In the genomic region with DNA sequence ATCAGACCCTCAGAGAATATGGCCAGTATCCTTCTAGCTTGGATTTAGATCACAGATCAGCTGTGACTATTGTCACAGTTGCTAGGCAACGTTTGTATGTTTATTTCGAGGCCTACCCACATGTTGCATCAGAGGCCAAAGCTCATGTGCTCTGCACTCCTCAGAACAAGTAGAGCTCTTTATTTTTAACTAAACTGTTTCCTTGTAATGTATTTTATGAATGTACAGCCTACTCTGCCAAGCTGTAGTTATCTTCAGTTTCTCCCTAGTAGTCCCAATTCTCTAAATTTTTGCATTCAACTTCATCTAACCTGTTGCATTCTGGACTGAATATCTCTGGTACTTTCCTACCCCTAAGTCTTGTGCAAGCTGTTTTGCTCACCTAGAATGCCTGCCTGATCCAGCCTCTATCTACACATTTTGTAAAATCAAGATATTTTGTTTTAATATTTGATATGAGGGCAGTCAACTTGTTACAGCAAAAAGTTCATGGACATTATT, we compare ENCODE assay signal across 1 cellular context.
TF ChIP-seq lines count a peak whose summit lies in the region.

No MANE protein-coding gene starts in this region.

TF ChIP-seq in HEK293, 187 proteins besides CTCF, POLR2A, EP300 and RAD21 (continued from another document):
- TF ChIP-seq, protein P1, sequence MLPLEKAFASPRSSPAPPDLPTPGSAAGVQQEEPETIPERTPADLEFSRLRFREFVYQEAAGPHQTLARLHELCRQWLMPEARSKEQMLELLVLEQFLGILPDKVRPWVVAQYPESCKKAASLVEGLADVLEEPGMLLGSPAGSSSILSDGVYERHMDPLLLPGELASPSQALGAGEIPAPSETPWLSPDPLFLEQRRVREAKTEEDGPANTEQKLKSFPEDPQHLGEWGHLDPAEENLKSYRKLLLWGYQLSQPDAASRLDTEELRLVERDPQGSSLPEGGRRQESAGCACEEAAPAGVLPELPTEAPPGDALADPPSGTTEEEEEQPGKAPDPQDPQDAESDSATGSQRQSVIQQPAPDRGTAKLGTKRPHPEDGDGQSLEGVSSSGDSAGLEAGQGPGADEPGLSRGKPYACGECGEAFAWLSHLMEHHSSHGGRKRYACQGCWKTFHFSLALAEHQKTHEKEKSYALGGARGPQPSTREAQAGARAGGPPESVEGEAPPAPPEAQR (tag by site-specific recombination; IDR thresholded peaks at IDR 0.05) = no peak
- TF ChIP-seq ZNF621 (tag by site-specific recombination; IDR thresholded peaks at IDR 0.05) (no peak), ZNF335 (tag by site-specific recombination; conservative IDR thresholded peaks at IDR 0.05) (no peak), ZNF768 (tag by site-specific recombination; IDR thresholded peaks at IDR 0.05) (no peak)
TF ChIP-seq in HEK293: peak in this region for 7.
